15 cellular contexts compared by ENCODE assay signal in genomic region chr19:19547674-19548345, GRCh38. TPM values are rescaled to one million over a fixed set of nuclear protein-coding genes. Genes with fewer than 3 reads are reported as not detected.
DNase-seq lines count a peak whose midpoint lies in the region; ATAC-seq and TF ChIP-seq lines count a peak whose summit lies in the region.
"Had no signal": no experiment of that assay in that cellular context is flagged by ENCODE, and none has a peak within 500 bp of the region (broad histone marks: within the 10 kb centered on the region; RNA-seq: fewer than 3 reads in every experiment).

No MANE protein-coding gene starts in this region.

- no peak overlapping the region for H3K4me3 Mint-ChIP-seq in CD8-positive, alpha-beta T cell
- H3K4me3 Mint-ChIP-seq: CD4-positive, CD25-positive, alpha-beta regulatory T cell; GM23338; H9 had no signal

- H3K4me2 ChIP-seq in smooth muscle cell: no peak overlapping the region
- H3K4me2 ChIP-seq: BLaER1 treated with 17β-estradiol and CSF1 and Interleukin-3, amounts not matched to agents 10 nM and 100 nM; GM23338 had no signal

- H3K4me3 ChIP-seq in heart left ventricle (no peak overlapping the region), right cardiac atrium (ENCODE audit: low read length) (no peak overlapping the region), smooth muscle cell (no peak overlapping the region)
- H3K4me3 ChIP-seq in CD8-positive, alpha-beta T cell (ENCODE audit: low read depth, low read length): no peak overlapping the region
- H3K4me3 ChIP-seq: BLaER1 treated with 17β-estradiol and CSF1 and Interleukin-3, amounts not matched to agents 10 nM and 100 nM; GM23338 had no signal

- TF ChIP-seq POLR2A in heart left ventricle (IDR thresholded peaks at IDR 0.05): no peak

- H3K79me2 ChIP-seq in smooth muscle cell (ENCODE audit: low read depth): no peaks in the 10 kb centered on the region

- H3K9me3 ChIP-seq in heart left ventricle (no peaks in the 10 kb centered on the region), right cardiac atrium (ENCODE audit: control insufficient read depth, low read length) (no peaks in the 10 kb centered on the region), smooth muscle cell (replicated peaks; ENCODE audit: low read depth) (no peaks in the 10 kb centered on the region)
- H3K9me3 ChIP-seq in CD8-positive, alpha-beta T cell (ENCODE audit: low read length): no peaks in the 10 kb centered on the region

- H3K27ac Mint-ChIP-seq in CD8-positive, alpha-beta T cell: no peak overlapping the region
- H3K27ac Mint-ChIP-seq: CD4-positive, CD25-positive, alpha-beta regulatory T cell; GM23338 had no signal

- peak; percentile 64 for ATAC-seq in Right ventricle myocardium inferior
- peak; percentile 55 to 74 (median 65) for ATAC-seq in heart left ventricle
- peak; percentile 57 to 59 for ATAC-seq in right cardiac atrium
- no peak for ATAC-seq in CD8-positive, alpha-beta T cell
- ATAC-seq: GM23338 had no signal

- H2AFZ ChIP-seq in smooth muscle cell (ENCODE audit: low read depth): no peak overlapping the region
- H2AFZ ChIP-seq: GM23338 had no signal

- DNase-seq in Right ventricle myocardium inferior (ENCODE audit: missing footprints) (no peak), cardiac septum (ENCODE audit: low spot score) (no peak), heart left ventricle (peak in 1 of 5 donors; percentile 68), right cardiac atrium (peak in 1 of 3 donors; percentile 44), smooth muscle cell (lab: John Stamatoyannopoulos, UW; ENCODE audit: unreplicated experiment) (no peak), NCI-H2227 (lab: John Stamatoyannopoulos, UW; ENCODE audit: unreplicated experiment) (no peak)
- DNase-seq in CD8-positive, alpha-beta T cell: no peak
- DNase-seq in stimulated activated CD4-positive, alpha-beta T cell treated with anti-CD3 and anti-CD28 coated beads, Interleukin-4, amount 100 ng/mL, for 4 hours: no peak
- DNase-seq: ACHN; Calu3; CD4-positive, CD25-positive, alpha-beta regulatory T cell; DMS 273 treated with DMSO at 0.1 percent for 48 hours; H9 had no signal

- no peaks in the 10 kb centered on the region for H3K36me3 Mint-ChIP-seq in CD8-positive, alpha-beta T cell
- H3K36me3 Mint-ChIP-seq: CD4-positive, CD25-positive, alpha-beta regulatory T cell had no signal

- H3F3A ChIP-seq in smooth muscle cell (ENCODE audit: low read depth): no peaks in the 10 kb centered on the region

- H3K9ac ChIP-seq in smooth muscle cell (ENCODE audit: low read depth): no peak overlapping the region
- H3K9ac ChIP-seq: BLaER1 treated with 17β-estradiol and CSF1 and Interleukin-3, amounts not matched to agents 10 nM and 100 nM had no signal

- no peaks in the 10 kb centered on the region for H4K20me1 ChIP-seq in smooth muscle cell (ENCODE audit: low read depth)
- H4K20me1 ChIP-seq: BLaER1 treated with 17β-estradiol and CSF1 and Interleukin-3, amounts not matched to agents 10 nM and 100 nM had no signal

- no peaks in the 10 kb centered on the region for H3K36me3 ChIP-seq in heart left ventricle
- no peaks in the 10 kb centered on the region for H3K36me3 ChIP-seq in smooth muscle cell (ENCODE audit: low read depth)
- no peaks in the 10 kb centered on the region for H3K36me3 ChIP-seq in CD8-positive, alpha-beta T cell (ENCODE audit: insufficient read depth, low read length)

- peaks cover 8% of the 10 kb centered on the region for H3K27me3 Mint-ChIP-seq in CD8-positive, alpha-beta T cell (ENCODE audit: low read depth)
- H3K27me3 Mint-ChIP-seq: CD4-positive, CD25-positive, alpha-beta regulatory T cell had no signal

- no peaks in the 10 kb centered on the region for H3K4me1 Mint-ChIP-seq in CD8-positive, alpha-beta T cell (ENCODE audit: low read depth)
- H3K4me1 Mint-ChIP-seq: CD4-positive, CD25-positive, alpha-beta regulatory T cell had no signal

- WGBS in heart left ventricle, 4 donors: 32 to 38% (median 35%) methylated on average over 10 to 16 of the region's 16 CpGs
- 42% methylated on average over 16 of the region's 16 CpGs for whole genome bisulfite sequencing in right cardiac atrium
- WGBS in smooth muscle cell (ENCODE audit: low lambda C conversion rate): 96% methylated on average over 16 of the region's 16 CpGs

- H3K27ac ChIP-seq in heart left ventricle (peak overlapping the region in 7 of 12 donors; percentile 11 to 79 (median 55)), right cardiac atrium (ENCODE audit: low read length) (no peak overlapping the region), smooth muscle cell (ENCODE audit: low read depth) (peak overlapping the region; percentile 69)
- H3K27ac ChIP-seq in CD8-positive, alpha-beta T cell (ENCODE audit: low read depth, low read length): no peak overlapping the region
- H3K27ac ChIP-seq: BLaER1 treated with 17β-estradiol and CSF1 and Interleukin-3, amounts not matched to agents 10 nM and 100 nM had no signal

- CTCF ChIA-PET in CD8-positive, alpha-beta T cell (lab: Charles Lee): interaction anchor here (1.1 to 3.3 kb wide), 4 partner anchors 8 to 96 kb away, joined by 4 to 19 read pairs (median 6); partner anchors contain the start of gene GMIP

- POLR2A ChIA-PET in CD8-positive, alpha-beta T cell (lab: Charles Lee): no interaction called here

- TF ChIP-seq CTCF in heart left ventricle (IDR thresholded peaks at IDR 0.05): no peak
- no peak for TF ChIP-seq CTCF in smooth muscle cell (IDR thresholded peaks at IDR 0.05; ENCODE audit: borderline replicate concordance, insufficient read depth, poor library complexity, severe bottlenecking)
- no peak for TF ChIP-seq CTCF in CD8-positive, alpha-beta T cell (IDR thresholded peaks at IDR 0.05)

- no peaks in the 10 kb centered on the region for H3K9me3 Mint-ChIP-seq in CD8-positive, alpha-beta T cell
- H3K9me3 Mint-ChIP-seq: CD4-positive, CD25-positive, alpha-beta regulatory T cell; GM23338; H9 had no signal

- H3K4me1 ChIP-seq in heart left ventricle: peaks cover 0 to 32% (median 2%) of the 10 kb centered on the region in 12 donors
- H3K4me1 ChIP-seq in right cardiac atrium (ENCODE audit: control insufficient read depth, insufficient read depth, low read length): no peaks in the 10 kb centered on the region
- peaks cover 12% of the 10 kb centered on the region for H3K4me1 ChIP-seq in smooth muscle cell (ENCODE audit: low read depth)
- no peaks in the 10 kb centered on the region for H3K4me1 ChIP-seq in CD8-positive, alpha-beta T cell (ENCODE audit: insufficient read depth, low read length)

- H3K27me3 ChIP-seq in heart left ventricle (peaks cover 0 to 44% (median 7%) of the 10 kb centered on the region in 9 donors), right cardiac atrium (ENCODE audit: control insufficient read depth, insufficient read depth) (no peaks in the 10 kb centered on the region), smooth muscle cell (ENCODE audit: low read depth) (no peaks in the 10 kb centered on the region)
- H3K27me3 ChIP-seq in CD8-positive, alpha-beta T cell (ENCODE audit: insufficient read depth, low read length): no peaks in the 10 kb centered on the region
- H3K27me3 ChIP-seq: BLaER1 treated with 17β-estradiol and CSF1 and Interleukin-3, amounts not matched to agents 10 nM and 100 nM had no signal

- intact Hi-C loops in Right ventricle myocardium inferior (cut with DNase I): loop anchor here (2.0 kb wide), 1 partner anchor 15 kb away; no protein-coding TSS in a partner anchor
- intact Hi-C loops in cardiac septum (cut with DNase I): no loop called here
- intact Hi-C loops in heart left ventricle (cut with DNase I): no loop called here
- intact Hi-C loops in right cardiac atrium (cut with DNase I): no loop called here
- intact Hi-C loops in CD8-positive, alpha-beta T cell (cut with DNase I, micrococcal nuclease): no loop called here

RNA-seq across cellular contexts. Expression of gene CILP2, which starts 9.7 kb away (rescaled TPM):
- 0.30 TPM for total RNA-seq in Right ventricle myocardium inferior
- total RNA-seq in cardiac septum: 0.24 TPM
- under 1 TPM in 7 of 9 donors, not detected in 2; 0.07 to 0.61 (median 0.22) TPM for total RNA-seq in heart left ventricle
- under 1 TPM; 0.08 to 0.24 TPM for polyA plus RNA-seq in heart left ventricle
- under 1 TPM; 0.08 to 0.39 (median 0.22) TPM for total RNA-seq in right cardiac atrium
- 0.05 TPM for polyA plus RNA-seq in right cardiac atrium
- 27.2 and 31.0 TPM in 2 replicates for total RNA-seq in smooth muscle cell
- polyA plus RNA-seq in smooth muscle cell: 62.2 and 95.0 TPM in 2 replicates
- under 1 TPM; 0.71 to 0.81 TPM for total RNA-seq in CD8-positive, alpha-beta T cell

RNA-seq across cellular contexts. Expression of gene YJEFN3, which starts 19.1 kb away (rescaled TPM):
- total RNA-seq in Right ventricle myocardium inferior (6.5 TPM), cardiac septum (6.7 TPM), heart left ventricle (1 to 10 TPM in 8 of 9 donors, not detected in 1; 1.2 to 5.4 (median 2.3) TPM), right cardiac atrium (1 to 10 TPM; 1.3 to 4.3 (median 1.6) TPM), smooth muscle cell (2.2 TPM in 2 replicates)
- polyA plus RNA-seq in heart left ventricle (1 to 10 TPM; 3.6 to 5.3 TPM), right cardiac atrium (2.9 TPM), smooth muscle cell (5.8 and 11.1 TPM in 2 replicates)
- total RNA-seq in CD8-positive, alpha-beta T cell: 1 to 10 TPM; 3.4 to 4.3 TPM
- polyA plus RNA-seq: CD4-positive, CD25-positive, alpha-beta regulatory T cell had no signal

RNA-seq across cellular contexts. Expression of gene NDUFA13, which starts 31.8 kb away (rescaled TPM):
- total RNA-seq in Right ventricle myocardium inferior (1,344 TPM), cardiac septum (779 TPM), heart left ventricle (1,000 to 10,000 TPM in 3 of 9 donors, 100 to 1,000 TPM in 6; 101 to 1,154 (median 960) TPM), right cardiac atrium (1,000 to 10,000 TPM in 1 of 4 donors, 100 to 1,000 TPM in 3; 785 to 1,013 (median 850) TPM), smooth muscle cell (42.3 and 51.8 TPM in 2 replicates)
- polyA plus RNA-seq in heart left ventricle (1,000 to 10,000 TPM in 1 of 2 donors, 100 to 1,000 TPM in 1; 856 to 1,476 TPM), right cardiac atrium (1,226 TPM), smooth muscle cell (559 and 575 TPM in 2 replicates)
- 100 to 1,000 TPM; 151 to 166 TPM for total RNA-seq in CD8-positive, alpha-beta T cell

RNA-seq across cellular contexts. Expression of gene TSSK6, which starts 32.5 kb away (rescaled TPM):
- total RNA-seq in Right ventricle myocardium inferior (0.32 TPM), cardiac septum (1.2 TPM), heart left ventricle (1 to 10 TPM in 1 of 9 donors, under 1 TPM in 8; 0.28 to 1.0 (median 0.54) TPM), right cardiac atrium (under 1 TPM; 0.28 to 0.97 (median 0.82) TPM), smooth muscle cell (1.3 and 5.4 TPM in 2 replicates)
- polyA plus RNA-seq in heart left ventricle (under 1 TPM; 0.57 to 0.61 TPM), right cardiac atrium (0.77 TPM), smooth muscle cell (0.31 and 0.49 TPM in 2 replicates)
- total RNA-seq in CD8-positive, alpha-beta T cell: 1 to 10 TPM; 3.6 to 3.7 TPM

Comparison
In these comparisons a context has a peak if more than half of its experiments do, and no peak if none do; other contexts are left out.
1. H3K27ac ChIP-seq: peak in heart left ventricle (7 of 12) and smooth muscle cell (single experiment); none in right cardiac atrium (single experiment) and CD8-positive, alpha-beta T cell (single experiment).
2. RNA of gene CILP2, which starts 9.7 kb away (total RNA-seq): 27.2 to 31.0 TPM in smooth muscle cell; 0.71 to 0.81 TPM in CD8-positive, alpha-beta T cell, 0.08 to 0.39 TPM in right cardiac atrium, 0.30 TPM in Right ventricle myocardium inferior (single experiment), 0.24 TPM in cardiac septum (single experiment) and 0.07 to 0.61 TPM in heart left ventricle; every median in the first group is over 10 times any median in the second.